31 cellular contexts compared by ENCODE assay signal in genomic region chr12:102390068-102390467, GRCh38.
"Had no signal": no experiment of that assay in that cellular context is flagged by ENCODE, and none has a peak within 500 bp of the region (broad histone marks: within the 10 kb centered on the region; RNA-seq: fewer than 3 reads in every experiment).

No MANE protein-coding gene starts in this region.

- H3K4me3 ChIP-seq: coronary artery, dorsolateral prefrontal cortex had no signal

- H3K9me3 Mint-ChIP-seq: activated CD4-positive, alpha-beta memory T cell treated with anti-CD3 and anti-CD28 coated beads for 36 hours; activated naive CD4-positive, alpha-beta T cell treated with anti-CD3 and anti-CD28 coated beads, Interleukin-2, amount 10 ng/mL, durations not matched to agents 7 days and 5 days; activated T-helper 2 cell treated with anti-CD3 and anti-CD28 coated beads, Interferon-gamma antibody, Interleukin-2, Interleukin-4, amounts not matched to agents 10 μg/mL and 5 μg/mL and 100 μg/mL, durations not matched to agents 14 hours and 24 hours and 36 hours; central memory CD8-positive, alpha-beta T cell; endodermal cell had no signal

- H3K27ac Mint-ChIP-seq: activated CD4-positive, alpha-beta memory T cell treated with anti-CD3 and anti-CD28 coated beads for 36 hours; activated CD4-positive, alpha-beta T cell treated with anti-CD3 and anti-CD28 coated beads for 36 hours; activated CD4-positive, alpha-beta T cell treated with anti-CD3 and anti-CD28 coated beads, Interleukin-2, amount 10 ng/mL, durations not matched to agents 24 days and 14 days; activated CD8-positive, alpha-beta memory T cell treated with anti-CD3 and anti-CD28 coated beads, Interleukin-2, amount 10 ng/mL, durations not matched to agents 7 days and 5 days; activated CD8-positive, alpha-beta T cell treated with anti-CD3 and anti-CD28 coated beads, Interleukin-2, amount 10 ng/mL, durations not matched to agents 7 days and 5 days; activated naive CD4-positive, alpha-beta T cell treated with anti-CD3 and anti-CD28 coated beads, Interleukin-2, amount 10 ng/mL, durations not matched to agents 7 days and 5 days; activated naive CD4-positive, alpha-beta T cell treated with anti-CD3 and anti-CD28 coated beads, Interleukin-2, amount 50 U/mL, for 72 hours; activated T-helper 1 cell treated with anti-CD3 and anti-CD28 coated beads, Interleukin-12 subunit alpha, Interleukin-12 subunit beta, Interleukin-2, Interleukin-4 antibody, amounts not matched to agents 30 ng/mL and 10 ng/mL and 1 ng/mL, durations not matched to agents 14 hours and 24 hours and 36 hours; activated T-helper 2 cell treated with anti-CD3 and anti-CD28 coated beads, Interferon-gamma antibody, Interleukin-2, Interleukin-4, amounts not matched to agents 10 μg/mL and 5 μg/mL and 100 μg/mL, durations not matched to agents 14 hours and 24 hours and 36 hours; dendritic cell treated with granulocyte-macrophage colony-stimulating factor and Interleukin-4, amounts not matched to agents 40 ng/mL and 50 ng/mL, for 4 days; endodermal cell had no signal

- H3K27me3 Mint-ChIP-seq: activated CD4-positive, alpha-beta memory T cell treated with anti-CD3 and anti-CD28 coated beads for 36 hours had no signal

- H3K4me1 Mint-ChIP-seq: activated CD4-positive, alpha-beta T cell treated with anti-CD3 and anti-CD28 coated beads for 36 hours; activated CD4-positive, alpha-beta T cell treated with anti-CD3 and anti-CD28 coated beads, Interleukin-2, amount 10 ng/mL, durations not matched to agents 24 days and 14 days; activated CD8-positive, alpha-beta memory T cell treated with anti-CD3 and anti-CD28 coated beads, Interleukin-2, amount 10 ng/mL, durations not matched to agents 7 days and 5 days; activated naive CD4-positive, alpha-beta T cell treated with anti-CD3 and anti-CD28 coated beads, Interleukin-2, amount 10 ng/mL, durations not matched to agents 7 days and 5 days had no signal

- H3K27ac ChIP-seq: brain microvascular endothelial cell, coronary artery, dorsolateral prefrontal cortex had no signal

- H3K36me3 ChIP-seq: brain microvascular endothelial cell had no signal

- H3K36me3 Mint-ChIP-seq: activated CD4-positive, alpha-beta memory T cell treated with anti-CD3 and anti-CD28 coated beads for 36 hours; activated CD8-positive, alpha-beta memory T cell treated with anti-CD3 and anti-CD28 coated beads, Interleukin-2, amount 10 ng/mL, durations not matched to agents 7 days and 5 days; activated naive CD4-positive, alpha-beta T cell treated with anti-CD3 and anti-CD28 coated beads, Interleukin-2, amount 10 ng/mL, durations not matched to agents 7 days and 5 days; activated naive CD4-positive, alpha-beta T cell treated with anti-CD3 and anti-CD28 coated beads, Interleukin-2, amount 50 U/mL, for 72 hours had no signal

- DNase-seq: activated CD4-positive, alpha-beta memory T cell treated with anti-CD3 and anti-CD28 coated beads for 36 hours; activated CD4-positive, alpha-beta T cell treated with anti-CD3 and anti-CD28 coated beads for 36 hours; activated CD4-positive, alpha-beta T cell treated with anti-CD3 and anti-CD28 coated beads, Interleukin-2, amount 10 ng/mL, durations not matched to agents 24 days and 14 days; activated CD4-positive, CD25-positive, alpha-beta regulatory T cell; activated CD4-positive, CD25-positive, alpha-beta regulatory T cell treated with anti-CD3 and anti-CD28 coated beads, Interleukin-2, amount 50 U/mL, for 72 hours; activated CD8-positive, alpha-beta memory T cell treated with anti-CD3 and anti-CD28 coated beads, Interleukin-2, amount 10 ng/mL, durations not matched to agents 7 days and 5 days; activated CD8-positive, alpha-beta memory T cell treated with anti-CD3 and anti-CD28 coated beads, Interleukin-2, amount 50 U/mL, for 4 hours; activated CD8-positive, alpha-beta T cell treated with anti-CD3 and anti-CD28 coated beads, Interleukin-2, amount 10 ng/mL, durations not matched to agents 7 days and 5 days; activated effector memory CD4-positive, alpha-beta T cell treated with anti-CD3 and anti-CD28 coated beads, Interleukin-2, amount 50 U/mL, for 16 hours; activated naive CD4-positive, alpha-beta T cell; activated naive CD4-positive, alpha-beta T cell treated with anti-CD3 and anti-CD28 coated beads, Interleukin-2, amount 10 ng/mL, durations not matched to agents 7 days and 5 days; activated T-cell treated with anti-CD3 and anti-CD28 coated beads, Interleukin-2, amount 50 U/mL, for 1 hour; activated T-cell treated with anti-CD3 and anti-CD28 coated beads, Interleukin-2, amount 50 U/mL, for 48 hours; amniotic stem cell; anterior cingulate cortex; brain microvascular endothelial cell; dorsolateral prefrontal cortex; effector memory CD4-positive, alpha-beta T cell; endodermal cell; foreskin fibroblast; head of caudate nucleus; T-helper 2 cell had no signal

- ATAC-seq: activated CD4-positive, alpha-beta T cell treated with anti-CD3 and anti-CD28 coated beads for 36 hours; activated CD8-positive, alpha-beta memory T cell treated with anti-CD3 and anti-CD28 coated beads, Interleukin-2, amount 10 ng/mL, durations not matched to agents 7 days and 5 days; activated CD8-positive, alpha-beta T cell treated with anti-CD3 and anti-CD28 coated beads, Interleukin-2, amount 10 ng/mL, durations not matched to agents 7 days and 5 days; activated naive CD4-positive, alpha-beta T cell treated with anti-CD3 and anti-CD28 coated beads, Interleukin-2, amount 50 U/mL, for 72 hours; esophagus mucosa had no signal

- FAIRE-seq: astrocyte, bronchial epithelial cell had no signal

- H3K27me3 ChIP-seq: brain microvascular endothelial cell had no signal

- H3K4me3 Mint-ChIP-seq: activated CD4-positive, alpha-beta memory T cell treated with anti-CD3 and anti-CD28 coated beads for 36 hours; activated CD4-positive, alpha-beta T cell treated with anti-CD3 and anti-CD28 coated beads for 36 hours; activated CD4-positive, alpha-beta T cell treated with anti-CD3 and anti-CD28 coated beads, Interleukin-2, amount 10 ng/mL, durations not matched to agents 24 days and 14 days; activated CD8-positive, alpha-beta memory T cell treated with anti-CD3 and anti-CD28 coated beads, Interleukin-2, amount 10 ng/mL, durations not matched to agents 7 days and 5 days; activated CD8-positive, alpha-beta T cell treated with anti-CD3 and anti-CD28 coated beads, Interleukin-2, amount 10 ng/mL, durations not matched to agents 7 days and 5 days; activated naive CD4-positive, alpha-beta T cell treated with anti-CD3 and anti-CD28 coated beads, Interleukin-2, amount 10 ng/mL, durations not matched to agents 7 days and 5 days; activated T-helper 1 cell treated with anti-CD3 and anti-CD28 coated beads, Interleukin-12 subunit alpha, Interleukin-12 subunit beta, Interleukin-2, Interleukin-4 antibody, amounts not matched to agents 30 ng/mL and 10 ng/mL and 1 ng/mL, durations not matched to agents 14 hours and 24 hours and 36 hours; central memory CD8-positive, alpha-beta T cell; dendritic cell treated with granulocyte-macrophage colony-stimulating factor and Interleukin-4, amounts not matched to agents 40 ng/mL and 50 ng/mL, for 4 days; endodermal cell had no signal
